ENCODE assay signal across 9 cellular contexts in genomic region chr6:132084811-132085509, GRCh38.
DNase-seq lines count a peak whose midpoint lies in the region; ATAC-seq, FAIRE-seq and TF ChIP-seq lines count a peak whose summit lies in the region.
"Had no signal": no experiment of that assay in that cellular context is flagged by ENCODE, and none has a peak within 500 bp of the region (broad histone marks: within the 10 kb centered on the region; RNA-seq: fewer than 3 reads in every experiment).

No MANE protein-coding gene starts in this region.

- no peak overlapping the region for H3K4me3 ChIP-seq in bronchial epithelial cell (ENCODE audit: low read depth, low read length)
- no peak overlapping the region for H3K4me3 ChIP-seq in parathyroid adenoma (ENCODE audit: low read depth, low read length)
- H3K4me3 ChIP-seq: skin epidermis had no signal

- H3K27me3 ChIP-seq in bronchial epithelial cell (ENCODE audit: control insufficient read depth, insufficient read depth, low read length), result no peaks in the 10 kb centered on the region
- no peaks in the 10 kb centered on the region for H3K27me3 ChIP-seq in parathyroid adenoma (ENCODE audit: control insufficient read depth, insufficient read depth, low read length)

- peak overlapping the region; percentile 13 for H3K27ac ChIP-seq in parathyroid adenoma
- H3K27ac ChIP-seq in substantia nigra (ENCODE audit: low read depth, low read length, poor library complexity, severe bottlenecking), result no peak overlapping the region

- peak; percentile 71 for DNase-seq in bronchial epithelial cell (ENCODE audit: low read depth)
- DNase-seq in substantia nigra (lab: John Stamatoyannopoulos, UW), result no peak
- no peak for DNase-seq in NCI-H69 (lab: John Stamatoyannopoulos, UW)
- no peak for DNase-seq in NK-92 (lab: John Stamatoyannopoulos, UW; ENCODE audit: unreplicated experiment)

- H3K79me2 ChIP-seq in parathyroid adenoma, result no peaks in the 10 kb centered on the region

- ATAC-seq in GM18517 (IDR thresholded peaks at IDR 0.05; ENCODE audit: unreplicated experiment), result peak; percentile 84
- ATAC-seq in HG03097 (IDR thresholded peaks at IDR 0.05; ENCODE audit: low FRiP score, unreplicated experiment), result peak; percentile 69
- ATAC-seq in activated CD4-positive, CD25-positive, alpha-beta regulatory T cell treated with anti-CD3 and anti-CD28 coated beads, Interleukin-2, amount 50 U/mL, for 24 hours, result no peak

- no peak overlapping the region for H3K9ac ChIP-seq in parathyroid adenoma

- no peaks in the 10 kb centered on the region for H3K4me1 ChIP-seq in parathyroid adenoma

- no peaks in the 10 kb centered on the region for H3K9me3 ChIP-seq in parathyroid adenoma (ENCODE audit: control insufficient read depth, low read length)

- H3K4me2 ChIP-seq in parathyroid adenoma (ENCODE audit: low read length), result peak overlapping the region; percentile 41

- H2AFZ ChIP-seq in parathyroid adenoma, result peak overlapping the region; percentile 18

- H3K36me3 ChIP-seq in bronchial epithelial cell (ENCODE audit: control insufficient read depth, insufficient read depth, low read length) (no peaks in the 10 kb centered on the region), parathyroid adenoma (ENCODE audit: control insufficient read depth, insufficient read depth, low read length) (no peaks in the 10 kb centered on the region)

- FAIRE-seq in bronchial epithelial cell (lab: Jason Lieb, UNC), result no peak

- TF ChIP-seq CTCF in bronchial epithelial cell (IDR thresholded peaks at IDR 0.05; ENCODE audit: insufficient read depth, low read length, severe bottlenecking), result no peak
- TF ChIP-seq CTCF in parathyroid adenoma (IDR thresholded peaks at IDR 0.05), result no peak

Comparison
In these comparisons a context has a peak if more than half of its experiments do, and no peak if none do; other contexts are left out.
1. ATAC-seq: peak in GM18517 (single experiment) and HG03097 (single experiment); none in activated CD4-positive, CD25-positive, alpha-beta regulatory T cell treated with anti-CD3 and anti-CD28 coated beads, Interleukin-2, amount 50 U/mL, for 24 hours (0 of 2).